Comparison of ENCODE assay signal across 19 cellular contexts in the genomic region with DNA sequence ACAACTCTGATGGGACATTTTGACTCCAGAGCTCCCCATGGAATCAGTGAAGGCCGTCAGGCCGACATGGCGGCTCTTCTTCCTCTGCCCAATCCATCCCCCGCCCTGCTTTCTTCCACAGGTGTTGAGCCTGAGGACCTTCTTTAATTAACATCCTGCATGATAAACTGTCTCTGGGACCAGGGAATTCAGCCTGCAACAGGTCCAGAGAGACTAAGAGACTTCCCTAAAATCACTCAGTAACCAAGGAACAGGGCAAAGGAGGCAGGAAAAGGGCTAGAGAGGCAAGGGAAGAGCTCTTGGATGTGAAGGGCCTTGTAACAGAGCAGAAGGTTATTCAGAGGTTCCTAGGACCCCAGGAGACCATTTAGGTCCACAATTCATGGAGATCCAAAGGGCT.
"Had no signal": no experiment of that assay in that cellular context is flagged by ENCODE, and none has a peak within 500 bp of the region (broad histone marks: within the 10 kb centered on the region; RNA-seq: fewer than 3 reads in every experiment).

No MANE protein-coding gene starts in this region.

- H3K4me1 ChIP-seq: breast epithelium, pancreas had no signal

- ATAC-seq: activated CD8-positive, alpha-beta T cell treated with anti-CD3 and anti-CD28 coated beads, Interleukin-2, amount 10 ng/mL, durations not matched to agents 7 days and 5 days; activated T-cell treated with anti-CD3 and anti-CD28 coated beads, Interleukin-2, amount 50 U/mL, for 4 hours; mucosa of descending colon; naive thymus-derived CD4-positive, alpha-beta T cell; pancreas; WTC11 had no signal

- H3K36me3 ChIP-seq: adrenal gland, breast epithelium, pancreas, sigmoid colon, thyroid gland had no signal

- H3K36me3 Mint-ChIP-seq: WTC11 had no signal

- DNase-seq: activated CD4-positive, alpha-beta T cell treated with anti-CD3 and anti-CD28 coated beads, Interleukin-2, amount 10 ng/mL, durations not matched to agents 24 days and 14 days; activated CD8-positive, alpha-beta T cell treated with anti-CD3 and anti-CD28 coated beads, Interleukin-2, amount 10 ng/mL, durations not matched to agents 7 days and 5 days; activated naive CD4-positive, alpha-beta T cell treated with anti-CD3 and anti-CD28 coated beads for 36 hours; activated T-cell treated with anti-CD3 and anti-CD28 coated beads, Interleukin-2, amount 50 U/mL, for 4 hours; adrenal gland; cerebellar nuclear complex; cortex of kidney; mammary epithelial cell; mucosa of descending colon; naive thymus-derived CD4-positive, alpha-beta T cell; pancreas; sigmoid colon; stimulated activated naive CD4-positive, alpha-beta T cell treated with Interleukin-2 at 50 U/mL for 16 hours; thyroid gland had no signal

- H3K27ac ChIP-seq: adrenal gland, breast epithelium, pancreas, sigmoid colon, thyroid gland had no signal

- H3K27me3 ChIP-seq: adrenal gland, breast epithelium, pancreas, thyroid gland had no signal

- H3K4me3 Mint-ChIP-seq: activated CD4-positive, alpha-beta T cell treated with anti-CD3 and anti-CD28 coated beads, Interleukin-2, amount 10 ng/mL, durations not matched to agents 24 days and 14 days; activated CD8-positive, alpha-beta T cell treated with anti-CD3 and anti-CD28 coated beads, Interleukin-2, amount 10 ng/mL, durations not matched to agents 7 days and 5 days; activated naive CD4-positive, alpha-beta T cell treated with anti-CD3 and anti-CD28 coated beads for 36 hours; activated T-cell treated with anti-CD3 and anti-CD28 coated beads, Interleukin-2, amount 50 U/mL, for 4 hours; naive thymus-derived CD4-positive, alpha-beta T cell; WTC11 had no signal

- FAIRE-seq: astrocyte, frontal cortex, keratinocyte, pancreas had no signal

- H3K27ac Mint-ChIP-seq: activated CD4-positive, alpha-beta T cell treated with anti-CD3 and anti-CD28 coated beads, Interleukin-2, amount 10 ng/mL, durations not matched to agents 24 days and 14 days; activated CD8-positive, alpha-beta T cell treated with anti-CD3 and anti-CD28 coated beads, Interleukin-2, amount 10 ng/mL, durations not matched to agents 7 days and 5 days; activated naive CD4-positive, alpha-beta T cell treated with anti-CD3 and anti-CD28 coated beads for 36 hours; WTC11 had no signal

- H3K4me3 ChIP-seq: adrenal gland, breast epithelium, mucosa of descending colon, pancreas, sigmoid colon, thyroid gland had no signal

- H3K9me3 Mint-ChIP-seq: activated CD4-positive, alpha-beta T cell treated with anti-CD3 and anti-CD28 coated beads, Interleukin-2, amount 10 ng/mL, durations not matched to agents 24 days and 14 days; activated naive CD4-positive, alpha-beta T cell treated with anti-CD3 and anti-CD28 coated beads for 36 hours; activated T-cell treated with anti-CD3 and anti-CD28 coated beads, Interleukin-2, amount 50 U/mL, for 4 hours; WTC11 had no signal

- H3K9me3 ChIP-seq: adrenal gland, breast epithelium, mucosa of descending colon, pancreas, sigmoid colon, thyroid gland had no signal
